13 cellular contexts compared by ENCODE assay signal in the genomic region with DNA sequence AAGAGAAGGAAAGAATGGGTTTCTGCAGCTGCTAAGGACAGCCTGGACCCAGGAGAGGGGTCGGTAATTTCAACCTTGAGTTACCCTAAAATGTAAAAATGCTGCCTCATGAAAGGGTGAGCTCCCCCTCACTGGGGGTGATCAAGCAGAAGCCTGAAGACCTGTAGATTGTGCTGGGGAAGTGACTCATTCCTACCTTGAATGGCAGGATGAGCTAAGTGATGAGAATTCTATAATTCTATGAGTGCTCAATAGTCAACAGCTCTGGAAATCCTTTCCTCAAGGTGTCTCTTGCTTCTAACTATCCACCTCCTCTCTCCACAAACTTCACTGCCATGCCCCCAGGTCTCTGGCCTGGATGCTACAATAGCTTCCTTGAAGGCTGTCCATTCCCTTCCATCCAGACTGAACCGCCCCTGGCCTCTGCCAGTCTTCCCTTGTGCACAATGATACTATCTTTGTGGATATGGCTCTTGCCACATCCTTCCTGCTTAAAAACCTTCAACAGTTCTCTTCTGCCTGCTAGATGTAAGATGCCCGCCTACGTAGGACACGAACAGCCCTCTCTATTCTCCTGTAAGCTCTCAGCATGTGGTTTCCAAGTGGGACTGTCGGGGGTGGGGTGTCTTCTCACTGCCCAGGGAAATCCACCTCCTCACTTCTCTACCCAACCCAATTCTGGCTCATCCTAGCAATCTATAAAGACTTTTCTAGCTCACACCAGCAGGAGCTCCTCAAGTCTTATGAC. TPM values are rescaled to one million over a fixed set of nuclear protein-coding genes. Genes with fewer than 3 reads are reported as not detected.
DNase-seq lines count a peak whose midpoint lies in the region; ATAC-seq and TF ChIP-seq lines count a peak whose summit lies in the region.
"Had no signal": no experiment of that assay in that cellular context is flagged by ENCODE, and none has a peak within 500 bp of the region (broad histone marks: within the 10 kb centered on the region; RNA-seq: fewer than 3 reads in every experiment).

No MANE protein-coding gene starts in this region.

- no peaks in the 10 kb centered on the region for H3K36me3 Mint-ChIP-seq in stimulated activated naive B cell treated with anti-CD40 and anti-IgM and Interleukin-4, amounts not matched to agents 10 μg/mL and 1 μg/mL and 100 μg/mL, for 72 hours

- no peaks in the 10 kb centered on the region for H3K9me3 Mint-ChIP-seq in stimulated activated naive B cell treated with anti-CD40 and anti-IgM and Interleukin-4, amounts not matched to agents 10 μg/mL and 1 μg/mL and 100 μg/mL, for 72 hours
- H3K9me3 Mint-ChIP-seq: HFFc6 had no signal

- TF ChIP-seq CTCF in NB4 (IDR thresholded peaks at IDR 0.05; ENCODE audit: low read depth, low read length), result no peak
- no peak for TF ChIP-seq CTCF in smooth muscle cell (IDR thresholded peaks at IDR 0.05; ENCODE audit: borderline replicate concordance, insufficient read depth, poor library complexity, severe bottlenecking)

- H3K79me2 ChIP-seq in smooth muscle cell (ENCODE audit: low read depth), result no peaks in the 10 kb centered on the region

- no peaks in the 10 kb centered on the region for H4K20me1 ChIP-seq in smooth muscle cell (ENCODE audit: low read depth)

- H3K27ac Mint-ChIP-seq in stimulated activated naive B cell treated with anti-CD40 and anti-IgM and Interleukin-4, amounts not matched to agents 10 μg/mL and 1 μg/mL and 100 μg/mL, for 72 hours, result no peak overlapping the region
- H3K27ac Mint-ChIP-seq: HFFc6 had no signal

- ATAC-seq in HG03457 (IDR thresholded peaks at IDR 0.05; ENCODE audit: unreplicated experiment) (no peak), GM21423 (IDR thresholded peaks at IDR 0.05; ENCODE audit: unreplicated experiment) (no peak)
- no peak for ATAC-seq in stimulated activated naive B cell treated with anti-CD40 and anti-IgM and Interleukin-4, amounts not matched to agents 10 μg/mL and 1 μg/mL and 100 μg/mL, for 72 hours (replicated peaks)

- H3K9me3 ChIP-seq in smooth muscle cell (replicated peaks; ENCODE audit: low read depth), result no peaks in the 10 kb centered on the region
- H3K9me3 ChIP-seq: neutrophil, tibial nerve had no signal

- TF ChIP-seq POLR2A in NB4 (IDR thresholded peaks at IDR 0.05; ENCODE audit: extremely low read depth, insufficient read length), result no peak

- H3K4me3 Mint-ChIP-seq in stimulated activated naive B cell treated with anti-CD40 and anti-IgM and Interleukin-4, amounts not matched to agents 10 μg/mL and 1 μg/mL and 100 μg/mL, for 72 hours, result no peak overlapping the region
- H3K4me3 Mint-ChIP-seq: HFFc6 had no signal

- WGBS in smooth muscle cell (ENCODE audit: low lambda C conversion rate), result 77% methylated on average over 6 of the region's 6 CpGs

- H3K9ac ChIP-seq in smooth muscle cell (ENCODE audit: low read depth), result no peak overlapping the region

- H3K4me1 ChIP-seq in smooth muscle cell (ENCODE audit: low read depth), result peaks cover 6% of the 10 kb centered on the region
- H3K4me1 ChIP-seq: tibial nerve had no signal

- H3K27me3 ChIP-seq in smooth muscle cell (ENCODE audit: low read depth), result no peaks in the 10 kb centered on the region
- H3K27me3 ChIP-seq: tibial nerve had no signal

- H3K27ac ChIP-seq in smooth muscle cell (ENCODE audit: low read depth), result peak overlapping the region; percentile 56
- H3K27ac ChIP-seq: neutrophil, tibial nerve had no signal

- peak overlapping the region; percentile 6 for H3K4me2 ChIP-seq in smooth muscle cell

- H3K4me3 ChIP-seq in NB4 (ENCODE audit: low read depth, low read length) (no peak overlapping the region), smooth muscle cell (no peak overlapping the region)
- H3K4me3 ChIP-seq: tibial nerve had no signal

- peaks cover 10% of the 10 kb centered on the region for H3F3A ChIP-seq in smooth muscle cell (ENCODE audit: low read depth)

- H3K4me1 Mint-ChIP-seq in stimulated activated naive B cell treated with anti-CD40 and anti-IgM and Interleukin-4, amounts not matched to agents 10 μg/mL and 1 μg/mL and 100 μg/mL, for 72 hours, result no peaks in the 10 kb centered on the region

- H2AFZ ChIP-seq in smooth muscle cell (ENCODE audit: low read depth), result no peak overlapping the region

- DNase-seq in activated CD4-positive, alpha-beta T cell treated with anti-CD3 and anti-CD28 coated beads for 48 hours, result peak; percentile 15
- no peak for DNase-seq in activated CD4-positive, alpha-beta T cell treated with anti-CD3 and anti-CD28 coated beads, Interleukin-2, amount 50 U/mL, for 1 hour
- DNase-seq in NB4 (ENCODE audit: low read depth) (peak; percentile 80), anterior cingulate cortex (lab: John Stamatoyannopoulos, UW) (peak in 35 of 58 donors; percentile 7 to 83 (median 38)), smooth muscle cell (lab: John Stamatoyannopoulos, UW; ENCODE audit: unreplicated experiment) (no peak)
- DNase-seq in stimulated activated naive B cell treated with anti-CD40 and anti-IgM and Interleukin-4, amounts not matched to agents 10 μg/mL and 1 μg/mL and 100 μg/mL, for 72 hours, result no peak
- DNase-seq: HFFc6, NCI-H524 treated with DMSO at 0.1 percent for 48 hours, RPMI8226 had no signal

- H3K36me3 ChIP-seq in smooth muscle cell (ENCODE audit: low read depth), result no peaks in the 10 kb centered on the region
- H3K36me3 ChIP-seq: neutrophil, tibial nerve had no signal

- peaks cover 41 to 54% of the 10 kb centered on the region in 2 donors for H3K27me3 Mint-ChIP-seq in stimulated activated naive B cell treated with anti-CD40 and anti-IgM and Interleukin-4, amounts not matched to agents 10 μg/mL and 1 μg/mL and 100 μg/mL, for 72 hours

RNA-seq across cellular contexts. Expression of gene PTPN3, which starts 50.6 kb away (rescaled TPM):
- 4.7 and 5.5 TPM in 2 replicates for total RNA-seq in smooth muscle cell
- polyA plus RNA-seq in smooth muscle cell, result 2.2 and 5.3 TPM in 2 replicates
- total RNA-seq: HFFc6 had no signal

Comparison
In these comparisons a context has a peak if more than half of its experiments do, and no peak if none do; other contexts are left out.
1. DNase-seq: peak in activated CD4-positive, alpha-beta T cell treated with anti-CD3 and anti-CD28 coated beads for 48 hours (single experiment), NB4 (single experiment) and anterior cingulate cortex (35 of 58); none in activated CD4-positive, alpha-beta T cell treated with anti-CD3 and anti-CD28 coated beads, Interleukin-2, amount 50 U/mL, for 1 hour (single experiment), smooth muscle cell (single experiment) and stimulated activated naive B cell treated with anti-CD40 and anti-IgM and Interleukin-4, amounts not matched to agents 10 μg/mL and 1 μg/mL and 100 μg/mL, for 72 hours (single experiment).